19 cellular contexts compared by ENCODE assay signal in genomic region chr7:143477501-143478150, GRCh38. TPM values are rescaled to one million over a fixed set of nuclear protein-coding genes. Genes with fewer than 3 reads are reported as not detected.
DNase-seq lines count a peak whose midpoint lies in the region; ATAC-seq and TF ChIP-seq lines count a peak whose summit lies in the region.
"Had no signal": no experiment of that assay in that cellular context is flagged by ENCODE, and none has a peak within 500 bp of the region (broad histone marks: within the 10 kb centered on the region; RNA-seq: fewer than 3 reads in every experiment).

TSS of gene TAS2R41 (plus strand) at chr7:143477873. CDS start at chr7:143477873, 0 bp downstream.

- H4K20me1 ChIP-seq in GM23338 (replicated peaks; ENCODE audit: insufficient read depth), result 0 out of 2 replicates have a peak, but pooled peaks cover 2% of the 10 kb centered on the region

- H3K79me2 ChIP-seq in GM23338 (replicated peaks; ENCODE audit: insufficient read depth), result no peaks in the 10 kb centered on the region

- DNase-seq in GM23338 (ENCODE audit: low spot score) (no peak), NCI-H526 (lab: John Stamatoyannopoulos, UW) (peak; percentile 91 to 92), gastrocnemius medialis (no peak), COLO829 (ENCODE audit: low spot score) (no peak), NCI-H345 treated with DMSO at 0.1 percent for 48 hours (lab: John Stamatoyannopoulos, UW; ENCODE audit: unreplicated experiment) (no peak)
- DNase-seq: COR-L47, DMS153, KBM-7, NCI-H1436 treated with DMSO at 0.1 percent for 48 hours, NCI-H2029 treated with DMSO at 0.1 percent for 48 hours, NCI-H2171 treated with DMSO at 0.1 percent for 48 hours, NCI-H510A treated with DMSO at 0.1 percent for 48 hours had no signal

- H3K9me2 ChIP-seq in GM23338 (ENCODE audit: insufficient read depth), result no peaks in the 10 kb centered on the region

- ATAC-seq in GM23338 (peak; percentile 70), gastroesophageal sphincter (peak; percentile 16), gastrocnemius medialis (no peak), GM18498 (IDR thresholded peaks at IDR 0.05; ENCODE audit: unreplicated experiment) (no peak), GM21717 (IDR thresholded peaks at IDR 0.05; ENCODE audit: unreplicated experiment) (no peak)
- ATAC-seq: HCT116, Panc1, Right ventricle myocardium inferior had no signal

- no peak for TF ChIP-seq CTCF in GM23338 (conservative IDR thresholded peaks at IDR 0.05; ENCODE audit: low read depth in 2 of 2)
- TF ChIP-seq CTCF in gastroesophageal sphincter (IDR thresholded peaks at IDR 0.05), result no peak
- TF ChIP-seq CTCF in gastrocnemius medialis (IDR thresholded peaks at IDR 0.05 in 4 of 5, conservative IDR thresholded peaks at IDR 0.05 in 1 of 5), result no peak

- H3K4me3 Mint-ChIP-seq in GM23338, result no peak within 1 kb of the TSS
- H3K4me3 Mint-ChIP-seq: CD14-positive monocyte had no signal

- intact Hi-C loops in gastrocnemius medialis (cut with DNase I; ENCODE audit: low total_unique reads), result no loop called here

- no peaks in the 10 kb centered on the region for H3F3A ChIP-seq in GM23338 (replicated peaks; ENCODE audit: low read depth)

- H3K4me1 ChIP-seq in GM23338 (ENCODE audit: insufficient read depth) (no peaks in the 10 kb centered on the region), gastroesophageal sphincter (no peaks in the 10 kb centered on the region), gastrocnemius medialis (no peaks in the 10 kb centered on the region)

- 65 to 90% methylated on average over 1 to 9 of the region's 10 CpGs for WGBS in gastroesophageal sphincter (ENCODE audit: low coverage in 1 of 2), 2 donors

- no peak within 1 kb of the TSS for H3K4me2 ChIP-seq in GM23338

- H3K27ac Mint-ChIP-seq in GM23338, result no peak within 1 kb of the TSS

- H3K36me3 Mint-ChIP-seq in GM23338 (ENCODE audit: low read depth), result no peaks in the 10 kb centered on the region

- H3K36me3 ChIP-seq in GM23338 (ENCODE audit: insufficient read depth), result no peaks in the 10 kb centered on the region
- no peaks in the 10 kb centered on the region for H3K36me3 ChIP-seq in gastroesophageal sphincter
- H3K36me3 ChIP-seq in gastrocnemius medialis, result no peaks in the 10 kb centered on the region

- no peak for TF ChIP-seq POLR2A in gastroesophageal sphincter (IDR thresholded peaks at IDR 0.05)
- TF ChIP-seq POLR2A in gastrocnemius medialis (IDR thresholded peaks at IDR 0.05), result no peak

- H3K27me3 Mint-ChIP-seq in GM23338 (ENCODE audit: insufficient read depth, low read depth, poor library complexity), result peaks cover 2% of the 10 kb centered on the region

- no peak for TF ChIP-seq EP300 in gastroesophageal sphincter (IDR thresholded peaks at IDR 0.05)

- in situ Hi-C loops in gastrocnemius medialis (cut with MboI; ENCODE audit: low sequenced_read_pairs in 4 of 4), result no loop called here

- H3K27me3 ChIP-seq in GM23338 (ENCODE audit: insufficient read depth), result no peaks in the 10 kb centered on the region
- H3K27me3 ChIP-seq in gastroesophageal sphincter, result no peaks in the 10 kb centered on the region
- no peaks in the 10 kb centered on the region for H3K27me3 ChIP-seq in gastrocnemius medialis

- H3K9me3 ChIP-seq in gastroesophageal sphincter (peaks cover 0 to 1% (median 0%) of the 10 kb centered on the region in 3 donors), gastrocnemius medialis (no peaks in the 10 kb centered on the region)

- H3K4me3 ChIP-seq in GM23338 (no peak within 1 kb of the TSS), gastroesophageal sphincter (no peak within 1 kb of the TSS), gastrocnemius medialis (no peak within 1 kb of the TSS)

- no peaks in the 10 kb centered on the region; the same call in 2 of the 3 replicates for H3K4me1 Mint-ChIP-seq in GM23338

- H3K27ac ChIP-seq in GM23338 (ENCODE audit: low read depth) (no peak within 1 kb of the TSS), gastroesophageal sphincter (no peak within 1 kb of the TSS), gastrocnemius medialis (peak within 1 kb of the TSS; percentile 24 to 51 (median 44))

- no peak within 1 kb of the TSS for H2AFZ ChIP-seq in GM23338

- no peaks in the 10 kb centered on the region for H3K9me3 Mint-ChIP-seq in GM23338

TF ChIP-seq in GM23338, 12 proteins besides CTCF, POLR2A, EP300 and RAD21 (continues in another document):
- TF ChIP-seq JUNB (IDR thresholded peaks at IDR 0.05; ENCODE audit: unreplicated experiment) (no peak), EZH2phosphoT487 (IDR thresholded peaks at IDR 0.05; ENCODE audit: unreplicated experiment) (no peak), EZH2 (IDR thresholded peaks at IDR 0.05; ENCODE audit: low read depth, unreplicated experiment) (no peak), ZNF114 (CRISPR knock-in tag; IDR thresholded peaks at IDR 0.05) (no peak), NANOG (IDR thresholded peaks at IDR 0.05; ENCODE audit: borderline replicate concordance) (no peak), ZNF331 (CRISPR knock-in tag; IDR thresholded peaks at IDR 0.05; ENCODE audit: low read depth) (no peak)
- TF ChIP-seq, protein P1, sequence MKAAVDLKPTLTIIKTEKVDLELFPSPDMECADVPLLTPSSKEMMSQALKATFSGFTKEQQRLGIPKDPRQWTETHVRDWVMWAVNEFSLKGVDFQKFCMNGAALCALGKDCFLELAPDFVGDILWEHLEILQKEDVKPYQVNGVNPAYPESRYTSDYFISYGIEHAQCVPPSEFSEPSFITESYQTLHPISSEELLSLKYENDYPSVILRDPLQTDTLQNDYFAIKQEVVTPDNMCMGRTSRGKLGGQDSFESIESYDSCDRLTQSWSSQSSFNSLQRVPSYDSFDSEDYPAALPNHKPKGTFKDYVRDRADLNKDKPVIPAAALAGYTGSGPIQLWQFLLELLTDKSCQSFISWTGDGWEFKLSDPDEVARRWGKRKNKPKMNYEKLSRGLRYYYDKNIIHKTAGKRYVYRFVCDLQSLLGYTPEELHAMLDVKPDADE (IDR thresholded peaks at IDR 0.05), result no peak
- TF ChIP-seq, protein P2, sequence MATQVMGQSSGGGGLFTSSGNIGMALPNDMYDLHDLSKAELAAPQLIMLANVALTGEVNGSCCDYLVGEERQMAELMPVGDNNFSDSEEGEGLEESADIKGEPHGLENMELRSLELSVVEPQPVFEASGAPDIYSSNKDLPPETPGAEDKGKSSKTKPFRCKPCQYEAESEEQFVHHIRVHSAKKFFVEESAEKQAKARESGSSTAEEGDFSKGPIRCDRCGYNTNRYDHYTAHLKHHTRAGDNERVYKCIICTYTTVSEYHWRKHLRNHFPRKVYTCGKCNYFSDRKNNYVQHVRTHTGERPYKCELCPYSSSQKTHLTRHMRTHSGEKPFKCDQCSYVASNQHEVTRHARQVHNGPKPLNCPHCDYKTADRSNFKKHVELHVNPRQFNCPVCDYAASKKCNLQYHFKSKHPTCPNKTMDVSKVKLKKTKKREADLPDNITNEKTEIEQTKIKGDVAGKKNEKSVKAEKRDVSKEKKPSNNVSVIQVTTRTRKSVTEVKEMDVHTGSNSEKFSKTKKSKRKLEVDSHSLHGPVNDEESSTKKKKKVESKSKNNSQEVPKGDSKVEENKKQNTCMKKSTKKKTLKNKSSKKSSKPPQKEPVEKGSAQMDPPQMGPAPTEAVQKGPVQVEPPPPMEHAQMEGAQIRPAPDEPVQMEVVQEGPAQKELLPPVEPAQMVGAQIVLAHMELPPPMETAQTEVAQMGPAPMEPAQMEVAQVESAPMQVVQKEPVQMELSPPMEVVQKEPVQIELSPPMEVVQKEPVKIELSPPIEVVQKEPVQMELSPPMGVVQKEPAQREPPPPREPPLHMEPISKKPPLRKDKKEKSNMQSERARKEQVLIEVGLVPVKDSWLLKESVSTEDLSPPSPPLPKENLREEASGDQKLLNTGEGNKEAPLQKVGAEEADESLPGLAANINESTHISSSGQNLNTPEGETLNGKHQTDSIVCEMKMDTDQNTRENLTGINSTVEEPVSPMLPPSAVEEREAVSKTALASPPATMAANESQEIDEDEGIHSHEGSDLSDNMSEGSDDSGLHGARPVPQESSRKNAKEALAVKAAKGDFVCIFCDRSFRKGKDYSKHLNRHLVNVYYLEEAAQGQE (IDR thresholded peaks at IDR 0.05; ENCODE audit: unreplicated experiment), result no peak

RNA-seq across cellular contexts. Expression of gene TAS2R41, which starts in this region (rescaled TPM):
- total RNA-seq in GM23338 (2014; rRNA removed; shearing (Covaris generic)), result 1.2 and 2.9 TPM in 2 replicates
- polyA plus RNA-seq in GM23338 (2016; fragmentation: Nextera tagmentation; extraction: Ambion mirVana), result not detected in 2 replicates
- total RNA-seq in gastroesophageal sphincter, result not detected
- total RNA-seq in gastrocnemius medialis, result not detected
- total RNA-seq: Right ventricle myocardium inferior had no signal
- polyA plus RNA-seq: CD14-positive monocyte had no signal

Comparison
In these comparisons a context has a peak if more than half of its experiments do, and no peak if none do; other contexts are left out.
1. Peak in ATAC-seq in gastroesophageal sphincter; RNA of the gene not detected or under 1 TPM.
2. DNase-seq: peak in NCI-H526 (2 of 2); none in GM23338 (single experiment), gastrocnemius medialis (0 of 2), COLO829 (single experiment) and NCI-H345 treated with DMSO at 0.1 percent for 48 hours (single experiment).
3. H3K27ac ChIP-seq: peak in gastrocnemius medialis (4 of 4); none in GM23338 (single experiment) and gastroesophageal sphincter (0 of 4).